In the genomic region with DNA sequence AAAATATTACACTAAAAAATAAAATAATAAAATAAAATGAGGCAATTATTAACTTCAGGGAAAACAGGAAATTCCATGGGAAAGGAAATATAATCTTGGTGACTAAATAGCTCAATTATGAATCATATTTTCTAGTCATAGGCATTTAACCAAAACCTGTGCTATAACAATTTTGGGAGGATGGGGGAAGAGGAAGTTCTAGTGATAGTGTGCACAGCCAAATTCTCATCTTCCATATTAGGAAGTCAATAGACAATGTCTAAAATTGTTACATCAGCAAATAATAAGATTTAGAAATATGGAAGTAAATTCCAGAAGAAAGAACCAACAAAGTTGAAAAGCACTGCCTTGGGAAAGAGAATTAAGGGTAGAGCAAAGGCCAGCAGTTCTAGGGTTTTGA, we compare ENCODE assay signal across 26 cellular contexts. TPM values are rescaled to one million over a fixed set of nuclear protein-coding genes. Genes with fewer than 3 reads are reported as not detected.
DNase-seq lines count a peak whose midpoint lies in the region; ATAC-seq, FAIRE-seq and TF ChIP-seq lines count a peak whose summit lies in the region.
"Had no signal": no experiment of that assay in that cellular context is flagged by ENCODE, and none has a peak within 500 bp of the region (broad histone marks: within the 10 kb centered on the region; RNA-seq: fewer than 3 reads in every experiment).

No MANE protein-coding gene starts in this region.

- H4K20me1 ChIP-seq in osteoblast (ENCODE audit: insufficient read depth, low read length) = no peaks in the 10 kb centered on the region

- no peaks in the 10 kb centered on the region for H3K27me3 ChIP-seq in RWPE2 (ENCODE audit: insufficient read depth, poor library complexity, severe bottlenecking)
- no peaks in the 10 kb centered on the region for H3K27me3 ChIP-seq in osteoblast (ENCODE audit: insufficient read depth, low read length)
- no peaks in the 10 kb centered on the region for H3K27me3 ChIP-seq in right cardiac atrium (ENCODE audit: control insufficient read depth, insufficient read depth)
- H3K27me3 ChIP-seq: gastroesophageal sphincter had no signal

- intact Hi-C loops in Right ventricle myocardium superior (cut with DNase I) (no loop called here), right cardiac atrium (cut with DNase I) (no loop called here)

- no peak overlapping the region for H3K4me2 ChIP-seq in osteoblast (ENCODE audit: insufficient read depth, low read length)

- TF ChIP-seq CTCF in RWPE2 (IDR thresholded peaks at IDR 0.05; ENCODE audit: poor library complexity, severe bottlenecking) (no peak), osteoblast (IDR thresholded peaks at IDR 0.05; ENCODE audit: extremely low read depth, low read depth, low read length) (no peak)

- no peaks in the 10 kb centered on the region for H3K9me3 ChIP-seq in RWPE2 (ENCODE audit: severe bottlenecking)
- H3K9me3 ChIP-seq in osteoblast (ENCODE audit: low read depth, low read length) = no peaks in the 10 kb centered on the region
- H3K9me3 ChIP-seq in right cardiac atrium (ENCODE audit: control insufficient read depth, low read length) = no peaks in the 10 kb centered on the region
- H3K9me3 ChIP-seq: gastroesophageal sphincter had no signal

- H3K27ac ChIP-seq in RWPE2 (ENCODE audit: poor library complexity, severe bottlenecking) (peak overlapping the region; percentile 52), osteoblast (ENCODE audit: low read depth, low read length) (no peak overlapping the region), right cardiac atrium (ENCODE audit: low read length) (no peak overlapping the region)
- H3K27ac ChIP-seq: gastroesophageal sphincter had no signal

- H3K4me1 ChIP-seq in RWPE2 (ENCODE audit: insufficient read depth, poor library complexity, severe bottlenecking) (peaks cover 11% of the 10 kb centered on the region), osteoblast (ENCODE audit: insufficient read depth, low read length) (no peaks in the 10 kb centered on the region), right cardiac atrium (ENCODE audit: control insufficient read depth, insufficient read depth, low read length) (peaks cover 4% of the 10 kb centered on the region)
- H3K4me1 ChIP-seq: gastroesophageal sphincter had no signal

- H2AFZ ChIP-seq in osteoblast (ENCODE audit: low read length) = peak overlapping the region; percentile 8

- peak; percentile 60 for ATAC-seq in RWPE2 (ENCODE audit: low read depth)
- no peak for ATAC-seq in Right ventricle myocardium superior (ENCODE audit: poor library complexity)
- ATAC-seq in right cardiac atrium = no peak
- ATAC-seq: activated CD8-positive, alpha-beta T cell treated with anti-CD3 and anti-CD28 coated beads for 36 hours; gastroesophageal sphincter had no signal

- peak; percentile 12 for FAIRE-seq in endometrium (lab: Jason Lieb, UNC)
- FAIRE-seq: GM18507, small intestine had no signal

- H3K4me3 ChIP-seq in RWPE2 (ENCODE audit: severe bottlenecking) = no peak overlapping the region
- H3K4me3 ChIP-seq in osteoblast (ENCODE audit: insufficient read depth, low read length) = no peak overlapping the region
- no peak overlapping the region for H3K4me3 ChIP-seq in right cardiac atrium (ENCODE audit: low read length)
- H3K4me3 ChIP-seq: gastroesophageal sphincter had no signal

- DNase-seq in ELR (ENCODE audit: low read depth) = peak; percentile 60
- DNase-seq in RWPE2 (ENCODE audit: low spot score) = no peak
- no peak for DNase-seq in osteoblast (ENCODE audit: insufficient read length, low spot score, missing footprints)
- no peak for DNase-seq in Right ventricle myocardium superior
- no peak for DNase-seq in right cardiac atrium
- DNase-seq in NCI-H510A (lab: John Stamatoyannopoulos, UW) = no peak
- DNase-seq in superior temporal gyrus (ENCODE audit: extremely low spot score) = no peak
- DNase-seq: activated CD8-positive, alpha-beta T cell treated with anti-CD3 and anti-CD28 coated beads for 36 hours; activated naive CD4-positive, alpha-beta T cell treated with Interleukin-2 at 50 U/mL for 16 hours; activated T-cell treated with anti-CD3 and anti-CD28 coated beads, Interleukin-2, amount 50 U/mL, for 1 hour; AML-193; anterior cingulate cortex; COR-L47; MM.1S; NCI-H1436 treated with DMSO at 0.1 percent for 48 hours; NCI-H774; small intestine; stimulated activated CD4-positive, alpha-beta T cell treated with anti-CD3 and anti-CD28 coated beads, Interleukin-4, amount 100 ng/mL, for 1 hour; T1000 had no signal

- no peaks in the 10 kb centered on the region for H3K79me2 ChIP-seq in osteoblast (ENCODE audit: insufficient read depth, low read length)

- H3K36me3 ChIP-seq in RWPE2 (ENCODE audit: low read depth) = no peaks in the 10 kb centered on the region
- no peaks in the 10 kb centered on the region for H3K36me3 ChIP-seq in osteoblast (ENCODE audit: insufficient read depth, low read length)
- H3K36me3 ChIP-seq: gastroesophageal sphincter had no signal

RNA-seq across cellular contexts. Expression of gene AWAT2, which starts 2.8 kb away (rescaled TPM):
- total RNA-seq in osteoblast (not detected in 2 replicates), Right ventricle myocardium superior (not detected), right cardiac atrium (not detected)
- not detected for polyA plus RNA-seq in right cardiac atrium
- total RNA-seq: activated CD8-positive, alpha-beta T cell treated with anti-CD3 and anti-CD28 coated beads for 36 hours; cerebellum; gastroesophageal sphincter; OCI-LY7; SK-MEL-5 had no signal
- polyA plus RNA-seq: small intestine had no signal

RNA-seq across cellular contexts. Expression of gene OTUD6A, which starts 15.3 kb away (rescaled TPM):
- total RNA-seq in osteoblast (not detected in 2 replicates), Right ventricle myocardium superior (not detected), right cardiac atrium (not detected)
- polyA plus RNA-seq in right cardiac atrium = not detected
- total RNA-seq: activated CD8-positive, alpha-beta T cell treated with anti-CD3 and anti-CD28 coated beads for 36 hours; cerebellum; gastroesophageal sphincter; OCI-LY7; SK-MEL-5; subcutaneous adipose tissue had no signal
- polyA plus RNA-seq: small intestine had no signal
